ENCODE assay signal across 8 cellular contexts in the genomic region with DNA sequence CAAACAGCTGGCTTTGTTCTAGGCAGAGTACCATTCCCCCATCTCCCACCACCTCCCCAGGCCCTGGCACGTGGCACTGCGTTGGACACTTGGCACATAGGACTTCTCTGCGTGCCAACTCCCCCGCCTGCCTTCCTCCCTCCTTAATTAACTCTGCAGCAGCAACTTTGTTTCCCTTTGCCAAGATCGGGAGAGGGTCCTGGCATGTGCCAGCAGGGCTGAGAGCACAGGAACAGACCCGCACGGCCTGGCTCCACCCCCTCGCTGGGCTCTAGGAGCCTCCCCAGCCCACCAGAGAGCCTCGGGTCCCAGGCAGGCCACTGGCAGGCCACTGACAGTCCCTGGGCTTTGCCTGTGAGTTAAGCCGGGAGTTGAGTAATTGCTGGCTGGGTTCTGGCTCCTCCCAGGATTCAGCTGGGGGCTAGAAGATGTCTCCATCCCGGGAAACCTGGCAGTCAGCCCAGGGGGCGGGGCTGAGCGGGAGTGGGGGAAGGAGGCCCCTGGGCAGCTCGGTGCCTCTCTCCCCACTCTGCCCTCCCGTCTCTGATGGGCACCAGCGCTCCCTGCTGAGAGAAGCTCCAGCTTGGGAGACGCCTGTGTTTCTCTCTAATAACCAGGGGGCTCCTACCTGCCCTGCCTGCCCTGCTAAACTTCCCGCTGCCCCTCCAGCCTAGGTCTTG.
A peak's percentile ranks its signal among the peaks of the same experiment; 100 is the strongest.
DNase-seq lines count a peak whose midpoint lies in the region; ATAC-seq and TF ChIP-seq lines count a peak whose summit lies in the region.

No MANE protein-coding gene starts in this region.

- H3K27ac ChIP-seq in HUES6 (ENCODE audit: low read depth, low read length) (no peak overlapping the region), endodermal cell (ENCODE audit: low read depth, low read length) (no peak overlapping the region)
- no peak overlapping the region for H3K27ac ChIP-seq in CD4-positive, alpha-beta memory T cell (ENCODE audit: low read depth, low read length)

- POLR2A ChIA-PET in CD4-positive, alpha-beta memory T cell (lab: Charles Lee; ENCODE audit: partially characterized antibody): no interaction called here

- H3K9me3 ChIP-seq in HUES6 (ENCODE audit: control insufficient read depth, insufficient read depth, low read depth, low read length) (peaks cover 30% of the 10 kb centered on the region), endodermal cell (ENCODE audit: control insufficient read depth, low read length) (peaks cover 15% of the 10 kb centered on the region)
- H3K9me3 ChIP-seq in CD4-positive, alpha-beta memory T cell (ENCODE audit: control insufficient read depth in 1 of 2, low read length in 2 of 2): no peaks in the 10 kb centered on the region

- CTCF ChIA-PET in CD4-positive, alpha-beta memory T cell (lab: Charles Lee; ENCODE audit: partially characterized antibody): no interaction called here

- H3K36me3 ChIP-seq in HUES6 (ENCODE audit: control insufficient read depth, insufficient read depth, low read length): no peaks in the 10 kb centered on the region
- no peaks in the 10 kb centered on the region for H3K36me3 ChIP-seq in endodermal cell (ENCODE audit: control insufficient read depth, insufficient read depth, low read length)
- H3K36me3 ChIP-seq in CD4-positive, alpha-beta memory T cell (ENCODE audit: insufficient read depth, low read length): no peaks in the 10 kb centered on the region

- peak; percentile 31 for DNase-seq in NCI-H748 treated with DMSO at 0.1 percent for 48 hours (lab: John Stamatoyannopoulos, UW)
- DNase-seq in endodermal cell: peak; percentile 90
- DNase-seq in mesenteric fat pad (ENCODE audit: low spot score): peak; percentile 93
- DNase-seq in activated gamma-delta T cell treated with Interleukin-2 at 50 U/mL for 16 hours: no peak
- DNase-seq in CD4-positive, alpha-beta memory T cell: no peak
- DNase-seq in GM13977 (ENCODE audit: low spot score): no peak

- H3K9me3 Mint-ChIP-seq in endodermal cell: peaks cover 27% of the 10 kb centered on the region
- H3K9me3 Mint-ChIP-seq in CD4-positive, alpha-beta memory T cell: peaks cover 3 to 24% (median 17%) of the 10 kb centered on the region in 8 donors

- no peak overlapping the region for H3K27ac Mint-ChIP-seq in endodermal cell
- no peak overlapping the region for H3K27ac Mint-ChIP-seq in CD4-positive, alpha-beta memory T cell

- no peak for TF ChIP-seq CTCF in endodermal cell (conservative IDR thresholded peaks at IDR 0.05)
- TF ChIP-seq CTCF in GM13977 (IDR thresholded peaks at IDR 0.05; ENCODE audit: extremely low read depth, insufficient read depth, missing control alignments): no peak

- H3K27me3 ChIP-seq in HUES6 (ENCODE audit: control insufficient read depth, insufficient read depth, low read length) (peaks cover 41% of the 10 kb centered on the region), endodermal cell (ENCODE audit: control insufficient read depth, insufficient read depth, low read length, poor library complexity, severe bottlenecking) (peaks cover 26% of the 10 kb centered on the region)
- no peaks in the 10 kb centered on the region for H3K27me3 ChIP-seq in CD4-positive, alpha-beta memory T cell (ENCODE audit: insufficient read depth, low read length)

- WGBS in endodermal cell (ENCODE audit: insufficient coverage in 1 of 2, insufficient read length in 1 of 2), 2 experiments: 57 to 61% methylated on average over 9 to 18 of the region's 18 CpGs

- H3K4me1 ChIP-seq in HUES6 (ENCODE audit: control insufficient read depth, insufficient read depth, low read length) (peaks cover 22% of the 10 kb centered on the region; the same call in 1 of the 2 replicates), endodermal cell (ENCODE audit: control insufficient read depth, insufficient read depth, low read length) (no peaks in the 10 kb centered on the region)
- H3K4me1 ChIP-seq in CD4-positive, alpha-beta memory T cell (ENCODE audit: insufficient read depth, low read length): no peaks in the 10 kb centered on the region

- in situ Hi-C loops in GM13977 (cut with MboI; ENCODE audit: low pct_unique_long_range_greater_than_20kb, low sequenced_read_pairs, unreplicated experiment): no loop called here

- H3K4me3 ChIP-seq in HUES6 (ENCODE audit: low read depth, low read length): peak overlapping the region; percentile 24; the same call in 1 of the 2 replicates
- no peak overlapping the region for H3K4me3 ChIP-seq in endodermal cell (ENCODE audit: low read length)
- no peak overlapping the region for H3K4me3 ChIP-seq in CD4-positive, alpha-beta memory T cell (ENCODE audit: low read length in 2 of 2)

- peaks cover 2% of the 10 kb centered on the region for H3K4me1 Mint-ChIP-seq in endodermal cell
- H3K4me1 Mint-ChIP-seq in CD4-positive, alpha-beta memory T cell: no peaks in the 10 kb centered on the region

- ATAC-seq in GM18511 (IDR thresholded peaks at IDR 0.05; ENCODE audit: unreplicated experiment): no peak

- intact Hi-C loops in CD4-positive, alpha-beta memory T cell (cut with micrococcal nuclease): no loop called here

- H3K9ac ChIP-seq in HUES6 (ENCODE audit: low read length): no peak overlapping the region
- no peak overlapping the region for H3K9ac ChIP-seq in endodermal cell (ENCODE audit: extremely low read depth, low read length, poor library complexity, severe bottlenecking)

- H3K36me3 Mint-ChIP-seq in endodermal cell (ENCODE audit: low read depth): no peaks in the 10 kb centered on the region
- peaks cover 0 to 11% of the 10 kb centered on the region in 2 donors for H3K36me3 Mint-ChIP-seq in CD4-positive, alpha-beta memory T cell

- no peak overlapping the region for H3K4me3 Mint-ChIP-seq in endodermal cell
- no peak overlapping the region for H3K4me3 Mint-ChIP-seq in CD4-positive, alpha-beta memory T cell

- peaks cover 25% of the 10 kb centered on the region for H3K27me3 Mint-ChIP-seq in endodermal cell (ENCODE audit: insufficient read depth)
- peaks cover 5 to 7% of the 10 kb centered on the region in 2 donors for H3K27me3 Mint-ChIP-seq in CD4-positive, alpha-beta memory T cell

Comparison
In these comparisons a context has a peak if more than half of its experiments do, and no peak if none do; other contexts are left out.
1. DNase-seq: peak in NCI-H748 treated with DMSO at 0.1 percent for 48 hours (single experiment), endodermal cell (single experiment) and mesenteric fat pad (single experiment); none in activated gamma-delta T cell treated with Interleukin-2 at 50 U/mL for 16 hours (single experiment), CD4-positive, alpha-beta memory T cell (0 of 5) and GM13977 (single experiment).